1 cellular context compared by ENCODE assay signal in genomic region chr1:40979241-40980067, GRCh38.
TF ChIP-seq lines count a peak whose summit lies in the region.

TSS of gene CTPS1 (plus strand) at chr1:40979696. CDS start at chr1:40983291, 3,595 bp downstream.

TF ChIP-seq in HepG2, 621 proteins besides CTCF, POLR2A, EP300 and RAD21 (continued from another document and continues in another):
- TF ChIP-seq KIAA2018 (CRISPR knock-in tag; IDR thresholded peaks at IDR 0.05; ENCODE audit: borderline replicate concordance): no peak
- peak; percentile 69; the same call in 1 of the 2 replicates for TF ChIP-seq ZNF562 (CRISPR knock-in tag; IDR thresholded peaks at IDR 0.05; ENCODE audit: borderline replicate concordance)
- peak; percentile 69; the same call in 1 of the 2 replicates for TF ChIP-seq GABPB1 (CRISPR knock-in tag; IDR thresholded peaks at IDR 0.05)
- TF ChIP-seq KDM5B (CRISPR knock-in tag; IDR thresholded peaks at IDR 0.05; ENCODE audit: borderline replicate concordance): peak; percentile 42; the same call in 1 of the 2 replicates
- TF ChIP-seq ZNF124 (CRISPR knock-in tag; IDR thresholded peaks at IDR 0.05): no peak
- TF ChIP-seq ZNF331 (CRISPR knock-in tag; IDR thresholded peaks at IDR 0.05): peak; percentile 63; the same call in 1 of the 2 replicates
- no peak for TF ChIP-seq TEAD3 (CRISPR knock-in tag; optimal IDR thresholded peaks at IDR 0.05; ENCODE audit: borderline replicate concordance)
- no peak for TF ChIP-seq JARID2 (CRISPR knock-in tag; IDR thresholded peaks at IDR 0.05; ENCODE audit: insufficient replicate concordance)
- TF ChIP-seq ZNF772 (CRISPR knock-in tag; IDR thresholded peaks at IDR 0.05): peak; percentile 84
- no peak for TF ChIP-seq GRHL1 (CRISPR knock-in tag; conservative IDR thresholded peaks at IDR 0.05)
- 0 out of 2 replicates have a peak, but pooled peaks have one; percentile 46 for TF ChIP-seq ZBTB25 (CRISPR knock-in tag; IDR thresholded peaks at IDR 0.05)
- no peak for TF ChIP-seq ZNF34 (CRISPR knock-in tag; IDR thresholded peaks at IDR 0.05; ENCODE audit: borderline replicate concordance)
- no peak for TF ChIP-seq HNRNPH1 (optimal IDR thresholded peaks at IDR 0.05; ENCODE audit: low read depth, low read length)
- TF ChIP-seq TEF (CRISPR knock-in tag; IDR thresholded peaks at IDR 0.05): 0 out of 2 replicates have a peak, but pooled peaks have one; percentile 31
- no peak for TF ChIP-seq MED13 (CRISPR knock-in tag; IDR thresholded peaks at IDR 0.05)
- peak; percentile 90 for TF ChIP-seq NFYC (CRISPR knock-in tag; IDR thresholded peaks at IDR 0.05)
- TF ChIP-seq IRF2 (CRISPR knock-in tag; IDR thresholded peaks at IDR 0.05): no peak
- TF ChIP-seq ATM (IDR thresholded peaks at IDR 0.05; ENCODE audit: borderline replicate concordance): no peak
- TF ChIP-seq THAP11 (CRISPR knock-in tag; IDR thresholded peaks at IDR 0.05): no peak
- TF ChIP-seq ERF (CRISPR knock-in tag; IDR thresholded peaks at IDR 0.05): peak; percentile 78; the same call in 1 of the 2 replicates
- no peak for TF ChIP-seq MTA1 (CRISPR knock-in tag; IDR thresholded peaks at IDR 0.05; ENCODE audit: borderline replicate concordance)
- TF ChIP-seq ZNF800 (CRISPR knock-in tag; IDR thresholded peaks at IDR 0.05): 0 out of 2 replicates have a peak, but pooled peaks have one; percentile 22
- TF ChIP-seq ETS1 (CRISPR knock-in tag; IDR thresholded peaks at IDR 0.05): no peak
- no peak for TF ChIP-seq ELK4 (CRISPR knock-in tag; IDR thresholded peaks at IDR 0.05; ENCODE audit: borderline replicate concordance)
- no peak for TF ChIP-seq ZHX1 (CRISPR knock-in tag; IDR thresholded peaks at IDR 0.05; ENCODE audit: low read depth)
- no peak for TF ChIP-seq SMYD3 (CRISPR knock-in tag; IDR thresholded peaks at IDR 0.05)
- no peak for TF ChIP-seq DDIT3 (CRISPR knock-in tag; IDR thresholded peaks at IDR 0.05)
- TF ChIP-seq ZNF24 (IDR thresholded peaks at IDR 0.05): no peak
- TF ChIP-seq HOXA3 (CRISPR knock-in tag; IDR thresholded peaks at IDR 0.05): no peak; the same call in 1 of the 2 replicates
- peak; percentile 7; the same call in 1 of the 2 replicates for TF ChIP-seq BCL3 (CRISPR knock-in tag; IDR thresholded peaks at IDR 0.05)
- no peak for TF ChIP-seq PBX3 (CRISPR knock-in tag; IDR thresholded peaks at IDR 0.05; ENCODE audit: borderline replicate concordance)
- TF ChIP-seq SIN3B (IDR thresholded peaks at IDR 0.05; ENCODE audit: low read length): no peak
- 0 out of 2 replicates have a peak, but pooled peaks have one; percentile 61 for TF ChIP-seq ZC3H13 (CRISPR knock-in tag; IDR thresholded peaks at IDR 0.05)
- TF ChIP-seq CHD4 (IDR thresholded peaks at IDR 0.05; ENCODE audit: borderline replicate concordance, low read length): peak; percentile 68
- TF ChIP-seq ZNF549 (CRISPR knock-in tag; IDR thresholded peaks at IDR 0.05): no peak
- no peak for TF ChIP-seq ARNT (IDR thresholded peaks at IDR 0.05)
